Comparison of ENCODE assay signal across 8 cellular contexts in the genomic region with DNA sequence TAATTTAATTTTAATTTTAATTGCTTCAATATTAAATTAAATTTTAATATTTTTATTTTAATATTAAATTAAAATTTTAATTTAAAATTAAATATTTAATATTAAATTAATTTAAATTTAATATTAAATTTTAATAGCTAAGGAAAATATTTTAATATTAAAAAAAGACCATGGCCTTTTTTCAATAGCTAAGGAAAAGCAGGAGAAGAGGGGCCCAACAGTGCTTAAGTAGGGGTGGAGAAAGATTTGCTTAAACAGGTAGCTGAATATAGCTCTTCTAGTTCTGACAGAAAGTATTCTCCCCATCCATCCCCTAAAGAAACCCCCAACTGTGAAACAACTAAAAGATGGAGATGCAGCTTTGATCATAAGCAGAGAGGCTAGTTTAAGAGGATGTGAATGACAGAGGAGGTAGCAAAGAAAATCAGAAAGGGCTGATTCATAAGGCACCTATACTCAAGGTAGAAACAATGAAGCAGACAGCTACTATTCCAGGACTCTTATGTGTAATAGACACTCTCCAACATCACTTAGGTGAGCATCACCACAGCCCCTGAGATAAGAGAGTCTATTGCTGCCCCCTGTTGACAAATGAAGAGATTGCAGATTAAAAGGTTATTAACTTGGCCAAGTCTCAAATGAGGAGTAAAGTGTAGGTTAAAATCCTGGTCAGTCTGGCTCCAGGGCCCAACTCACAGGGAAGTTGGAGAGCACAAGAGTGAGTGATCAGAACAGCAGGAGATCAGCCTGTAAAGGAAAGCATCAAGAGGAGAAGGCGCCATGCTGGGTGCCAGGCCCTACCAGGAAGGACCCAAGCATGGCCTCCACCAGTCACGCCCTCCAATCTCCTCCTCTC. TPM values are rescaled to one million over a fixed set of nuclear protein-coding genes. Genes with fewer than 3 reads are reported as not detected.
A peak's percentile ranks its signal among the peaks of the same experiment; 100 is the strongest.
DNase-seq lines count a peak whose midpoint lies in the region; ATAC-seq and TF ChIP-seq lines count a peak whose summit lies in the region.

No MANE protein-coding gene starts in this region.

- H3K79me2 ChIP-seq in Loucy (ENCODE audit: insufficient read depth, low read length) (peaks cover 6% of the 10 kb centered on the region; the same call in 1 of the 2 replicates), PC-9 (ENCODE audit: low read depth) (peaks cover 36% of the 10 kb centered on the region)

- in situ Hi-C loops in transverse colon (cut with MboI; ENCODE audit: low pct_ligation_motif_present in 1 of 4, low pct_unique_long_range_greater_than_20kb in 1 of 4, low sequenced_read_pairs in 3 of 4): loop anchor here in 3 of 4 donors (5.0 to 25.0 kb wide), 4 partner anchors 92 to 367 kb away; a partner anchor contains a TSS

- peaks cover 60% of the 10 kb centered on the region for H3K36me3 Mint-ChIP-seq in MCF 10A (ENCODE audit: insufficient read depth, unreplicated experiment)

- H3K9me3 ChIP-seq in A673 (ENCODE audit: low read depth, low read length, poor library complexity, severe bottlenecking) (no peaks in the 10 kb centered on the region), Loucy (ENCODE audit: insufficient read depth, low read depth, low read length) (no peaks in the 10 kb centered on the region), PC-9 (ENCODE audit: insufficient read depth, low read depth) (no peaks in the 10 kb centered on the region), transverse colon (no peaks in the 10 kb centered on the region)

- H3K4me1 ChIP-seq in A673 (ENCODE audit: insufficient read depth, low read length, poor library complexity, severe bottlenecking) (no peaks in the 10 kb centered on the region), Loucy (ENCODE audit: insufficient read depth, low read length, poor library complexity, severe bottlenecking) (peaks cover 3% of the 10 kb centered on the region), PC-9 (replicated peaks; ENCODE audit: insufficient read depth) (no peaks in the 10 kb centered on the region), transverse colon (peaks cover 0 to 3% (median under 1%) of the 10 kb centered on the region in 4 donors)

- H3K27ac ChIP-seq in A673 (ENCODE audit: low read depth, low read length, poor library complexity, severe bottlenecking) (no peak overlapping the region), PC-9 (no peak overlapping the region), transverse colon (no peak overlapping the region)

- WGBS in transverse colon (ENCODE audit: low coverage in 1 of 2), 2 donors: 100% methylated on average over 1 to 2 of the region's 2 CpGs

- POLR2A ChIA-PET in A673 (lab: Charles Lee; ENCODE audit: low non-redundant PET): no interaction called here
- POLR2A ChIA-PET in PC-9 (lab: Charles Lee; ENCODE audit: unreplicated experiment): interaction anchor here (0.5 to 0.6 kb wide), 2 partner anchors 38 to 65 kb away, joined by 7 to 23 read pairs; no protein-coding TSS in a partner anchor
- POLR2A ChIA-PET in MCF 10A (lab: Yijun Ruan, JAX): interaction anchor here (0.8 to 4.4 kb wide), 12 partner anchors 8 to 338 kb away, joined by 3 to 28 read pairs (median 3); a partner anchor contains a TSS

- H2AFZ ChIP-seq in Loucy (ENCODE audit: low read length) (no peak overlapping the region), PC-9 (no peak overlapping the region)

- no peak overlapping the region for H3K4me3 Mint-ChIP-seq in MCF 10A (ENCODE audit: unreplicated experiment)

- peaks cover 9% of the 10 kb centered on the region for H4K20me1 ChIP-seq in Loucy (ENCODE audit: insufficient read depth, low read length, poor library complexity, severe bottlenecking)
- H4K20me1 ChIP-seq in PC-9 (ENCODE audit: insufficient read depth): peaks cover 28% of the 10 kb centered on the region

- H3K27me3 ChIP-seq in A673 (replicated peaks; ENCODE audit: insufficient read depth, low read depth, low read length, poor library complexity): no peaks in the 10 kb centered on the region
- no peaks in the 10 kb centered on the region for H3K27me3 ChIP-seq in GM06990 (replicated peaks; ENCODE audit: control insufficient read depth, insufficient read depth, low read length)
- H3K27me3 ChIP-seq in Loucy (ENCODE audit: insufficient read depth, low read length, poor library complexity, severe bottlenecking): no peaks in the 10 kb centered on the region
- no peaks in the 10 kb centered on the region for H3K27me3 ChIP-seq in PC-9 (ENCODE audit: insufficient read depth, low read depth)
- H3K27me3 ChIP-seq in transverse colon: no peaks in the 10 kb centered on the region

- H3K4me1 Mint-ChIP-seq in MCF 10A (ENCODE audit: insufficient read depth, unreplicated experiment): peaks cover 11% of the 10 kb centered on the region

- no peak for TF ChIP-seq EP300 in transverse colon (IDR thresholded peaks at IDR 0.05; ENCODE audit: low read depth)

- no peak overlapping the region for H3K4me2 ChIP-seq in Loucy (ENCODE audit: low read depth, low read length, poor library complexity, severe bottlenecking)
- H3K4me2 ChIP-seq in PC-9: no peak overlapping the region

- DNase-seq in A673 (ENCODE audit: low spot score) (peak; percentile 87), GM06990 (ENCODE audit: extremely low read depth, insufficient read length) (no peak), PC-9 (peak; percentile 49 to 73), MCF 10A (ENCODE audit: unreplicated experiment) (peak; percentile 82), left colon (peak in 1 of 2 donors; percentile 14), transverse colon (no peak), nucleus accumbens (lab: John Stamatoyannopoulos, UW) (no peak)

- H3K9me3 Mint-ChIP-seq in MCF 10A (ENCODE audit: unreplicated experiment): no peaks in the 10 kb centered on the region

- TF ChIP-seq CTCF in A673 (conservative IDR thresholded peaks at IDR 0.05; ENCODE audit: low read depth, low read length): peak; percentile 87
- TF ChIP-seq CTCF in GM06990 (IDR thresholded peaks at IDR 0.05; ENCODE audit: insufficient read depth, low read length, poor library complexity, severe bottlenecking): peak; percentile 62
- TF ChIP-seq CTCF in Loucy (conservative IDR thresholded peaks at IDR 0.05; ENCODE audit: low read length): peak; percentile 92
- peak; percentile 95 for TF ChIP-seq CTCF in PC-9 (conservative IDR thresholded peaks at IDR 0.05)
- peak; percentile 74 for TF ChIP-seq CTCF in MCF 10A (IDR thresholded peaks at IDR 0.05; ENCODE audit: unreplicated experiment)
- peak; percentile 65 to 79 (median 73) for TF ChIP-seq CTCF in transverse colon (IDR thresholded peaks at IDR 0.05)

- H3K27ac Mint-ChIP-seq in MCF 10A (ENCODE audit: low read depth, unreplicated experiment): no peak overlapping the region

- no peak overlapping the region for H3K9ac ChIP-seq in Loucy (ENCODE audit: low read depth, low read length, poor library complexity, severe bottlenecking)

- no peak for TF ChIP-seq POLR2A in transverse colon (IDR thresholded peaks at IDR 0.05)

- no peaks in the 10 kb centered on the region for H3K27me3 Mint-ChIP-seq in MCF 10A (ENCODE audit: insufficient read depth, unreplicated experiment)

- intact Hi-C loops in A673 (cut with micrococcal nuclease; ENCODE audit: unreplicated experiment): loop anchor here (1.0 to 5.0 kb wide), 2 partner anchors 91 to 162 kb away; no protein-coding TSS in a partner anchor
- intact Hi-C loops in PC-9 (cut with micrococcal nuclease; ENCODE audit: unreplicated experiment): loop anchor here (1.0 to 2.0 kb wide), 3 partner anchors 90 to 338 kb away; no protein-coding TSS in a partner anchor
- intact Hi-C loops in MCF 10A (cut with micrococcal nuclease): loop anchor here (1.0 kb wide), 3 partner anchors 93 to 338 kb away; no protein-coding TSS in a partner anchor
- intact Hi-C loops in left colon (cut with DNase I, micrococcal nuclease): loop anchor here in 1 of 2 donors (5.0 kb wide), 1 partner anchor 92 kb away; no protein-coding TSS in a partner anchor
- intact Hi-C loops in transverse colon (cut with DNase I; ENCODE audit: low total_unique reads): loop anchor here (10.0 kb wide), 1 partner anchor 160 kb away; no protein-coding TSS in a partner anchor

- H3K36me3 ChIP-seq in A673 (ENCODE audit: insufficient read depth, low read length, poor library complexity, severe bottlenecking) (peaks cover 8% of the 10 kb centered on the region), GM06990 (ENCODE audit: control insufficient read depth, insufficient read depth, low read length) (peaks cover 8% of the 10 kb centered on the region), Loucy (ENCODE audit: insufficient read depth, low read length) (peaks cover 8% of the 10 kb centered on the region; the same call in 1 of the 2 replicates), PC-9 (ENCODE audit: low read depth) (peaks cover 24% of the 10 kb centered on the region), transverse colon (peaks cover 0 to 23% (median 9%) of the 10 kb centered on the region in 4 donors)

- peak; percentile 75 for ATAC-seq in left colon

- no peak overlapping the region for H3K4me3 ChIP-seq in A673 (ENCODE audit: low read depth, low read length, poor library complexity, severe bottlenecking)
- H3K4me3 ChIP-seq in GM06990 (replicated peaks; ENCODE audit: low read depth, low read length): no peak overlapping the region
- no peak overlapping the region for H3K4me3 ChIP-seq in Loucy (ENCODE audit: low read length, poor library complexity, severe bottlenecking)
- H3K4me3 ChIP-seq in PC-9: no peak overlapping the region
- H3K4me3 ChIP-seq in transverse colon: no peak overlapping the region

- no peaks in the 10 kb centered on the region for H3K9me2 ChIP-seq in Loucy (replicated peaks; ENCODE audit: low read depth, low read length)
- no peaks in the 10 kb centered on the region for H3K9me2 ChIP-seq in PC-9 (ENCODE audit: insufficient read depth)

- CTCF ChIA-PET in A673 (lab: Charles Lee): interaction anchor here (0.6 to 2.4 kb wide), 9 partner anchors 11 to 343 kb away, joined by 3 to 40 read pairs (median 4); a partner anchor contains a TSS
- CTCF ChIA-PET in PC-9 (lab: Charles Lee): interaction anchor here (0.5 to 2.0 kb wide), 7 partner anchors 90 to 338 kb away, joined by 3 to 12 read pairs (median 4); a partner anchor contains a TSS
- CTCF ChIA-PET in MCF 10A (lab: Yijun Ruan, JAX): interaction anchor here (0.6 to 8.2 kb wide), 36 partner anchors 8 to 1672 kb away, joined by 3 to 137 read pairs (median 5); a partner anchor contains a TSS

- no peaks in the 10 kb centered on the region for H3F3A ChIP-seq in Loucy (ENCODE audit: low read depth)
- H3F3A ChIP-seq in PC-9 (ENCODE audit: insufficient read depth, low read depth): peaks cover 31% of the 10 kb centered on the region

- BruUV-seq in A673 (replicated peaks; lab: Mats Ljungman, UMichigan) (no TSS peak), PC-9 (replicated peaks; lab: Mats Ljungman, UMichigan) (no TSS peak), MCF 10A (replicated peaks; lab: Mats Ljungman, UMichigan) (no TSS peak)

RNA-seq across cellular contexts. Expression of a gene that starts 7.8 kb away (rescaled TPM):
- total RNA-seq in A673 (2021) (246 and 258 TPM in 2 replicates), PC-9 (2021) (196 and 301 TPM in 2 replicates), MCF 10A (2022) (155 and 209 TPM in 2 replicates), left colon (100 to 1,000 TPM; 183 to 188 TPM), transverse colon (100 to 1,000 TPM in 2 of 4 donors, 10 to 100 TPM in 2; 38.8 to 177 (median 118) TPM)

RNA-seq across cellular contexts. Expression of a gene that starts 8.8 kb away (rescaled TPM):
- total RNA-seq in A673 (2021) (not detected in 2 replicates), PC-9 (2021) (not detected in 2 replicates), MCF 10A (2022) (not detected in 2 replicates), left colon (not detected), transverse colon (not detected)

RNA-seq across cellular contexts. Expression of a gene that starts 18.2 kb away (rescaled TPM):
- 0.44 and 0.58 TPM in 2 replicates for total RNA-seq in A673 (2021)
- total RNA-seq in PC-9 (2021): 0.28 and 0.48 TPM in 2 replicates
- total RNA-seq in MCF 10A (2022): not detected in 2 replicates
- total RNA-seq in left colon: 1 to 10 TPM; 2.0 to 2.6 TPM
- 1 to 10 TPM in 1 of 4 donors, under 1 TPM in 2, not detected in 1; 0.32 to 1.8 (median 0.82) TPM for total RNA-seq in transverse colon

RNA-seq across cellular contexts. Expression of a gene that starts 31.2 kb away (rescaled TPM):
- total RNA-seq in A673 (2021) (11.7 and 15.5 TPM in 2 replicates), PC-9 (2021) (33.4 and 40.6 TPM in 2 replicates), MCF 10A (2022) (7.5 and 11.1 TPM in 2 replicates), left colon (10 to 100 TPM in 1 of 2 donors, 1 to 10 TPM in 1; 9.0 to 10.0 TPM), transverse colon (1 to 10 TPM in 3 of 4 donors, not detected in 1; 2.4 to 8.6 (median 3.5) TPM)

RNA-seq across cellular contexts. Expression of a gene that starts 39.3 kb away (rescaled TPM):
- total RNA-seq in A673 (2021) (0.47 and 1.3 TPM in 2 replicates), PC-9 (2021) (not detected in 2 replicates), MCF 10A (2022) (not detected in 2 replicates), left colon (under 1 TPM; 0.58 to 0.84 TPM), transverse colon (1 to 10 TPM in 2 of 4 donors, not detected in 2; 1.2 to 2.2 TPM)

Comparison
In these comparisons a context has a peak if more than half of its experiments do, and no peak if none do; other contexts are left out.
1. DNase-seq: peak in A673 (single experiment), PC-9 (2 of 2) and MCF 10A (single experiment); none in GM06990 (single experiment), transverse colon (single experiment) and nucleus accumbens (0 of 56).
2. Peak in every context shown above with its lines, with median percentiles within 50 percentile points of each other: CTCF ChIP-seq.